In genomic region chr5:125311743-125312142, GRCh38 we compare ENCODE assay signal across 12 cellular contexts.
A peak's percentile ranks its signal among the peaks of the same experiment; 100 is the strongest.
DNase-seq lines count a peak whose midpoint lies in the region; ATAC-seq, FAIRE-seq and TF ChIP-seq lines count a peak whose summit lies in the region.
"Had no signal": no experiment of that assay in that cellular context is flagged by ENCODE, and none has a peak within 500 bp of the region (broad histone marks: within the 10 kb centered on the region; RNA-seq: fewer than 3 reads in every experiment).

No MANE protein-coding gene starts in this region.

- TF ChIP-seq CTCF in A549 (IDR thresholded peaks at IDR 0.05) (no peak), astrocyte of the spinal cord (IDR thresholded peaks at IDR 0.05; ENCODE audit: low read depth, low read length) (no peak)

- H3K9me3 ChIP-seq in A549 = peaks cover 10% of the 10 kb centered on the region; the same call in 2 of the 3 replicates
- H3K9me3 ChIP-seq: ovary had no signal

- 53% methylated on average over 1 of the region's 1 CpG for WGBS in A549 (ENCODE audit: missing lambda C conversion rate)

- TF ChIP-seq EP300 in A549 (IDR thresholded peaks at IDR 0.05) = no peak

- TF ChIP-seq POLR2A in A549 (IDR thresholded peaks at IDR 0.05; ENCODE audit: low read length) = no peak

- CTCF ChIA-PET in A549 (lab: Yijun Ruan, JAX) = interaction anchor here (1.2 kb wide), 1 partner anchor 84 kb away, joined by 4 read pairs; no protein-coding TSS in a partner anchor

- H3K4me1 ChIP-seq in A549 = peaks cover 17% of the 10 kb centered on the region

- ATAC-seq in A549 (peak; percentile 87 to 88), GM21423 (IDR thresholded peaks at IDR 0.05; ENCODE audit: unreplicated experiment) (no peak)

- H3K4me2 ChIP-seq in A549 = peak overlapping the region; percentile 41

- POLR2A ChIA-PET in A549 (lab: Yijun Ruan, JAX) = interaction anchor here (1.0 kb wide), 1 partner anchor 174 kb away, joined by 3 read pairs; no protein-coding TSS in a partner anchor

- DNase-seq in A549 (ENCODE audit: low read depth in 1 of 2, low spot score in 1 of 2) (peak; percentile 25 to 37), HS-27A (ENCODE audit: low read depth) (peak; percentile 63), astrocyte of the spinal cord (ENCODE audit: low read depth, low spot score) (peak; percentile 85), hepatic stellate cell (ENCODE audit: low spot score) (peak; percentile 22), HUDEP-2 (lab: John Stamatoyannopoulos, UW; ENCODE audit: unreplicated experiment in 76 of 76) (no peak), NCI-H2029 (lab: John Stamatoyannopoulos, UW) (no peak), T-helper 1 cell (no peak)
- DNase-seq: GDM1, left cardiac atrium, ovary, T1000 had no signal

- H3K4me3 ChIP-seq in A549 = no peak overlapping the region
- H3K4me3 ChIP-seq in astrocyte of the spinal cord (ENCODE audit: low read depth, low read length) = no peak overlapping the region
- H3K4me3 ChIP-seq: ovary had no signal

- H3K27ac ChIP-seq in A549 = peak overlapping the region; percentile 46 to 59; a peak in 3 of 6 replicates
- H3K27ac ChIP-seq: ovary had no signal

- FAIRE-seq in A549 (lab: Jason Lieb, UNC) = peak; percentile 73

- TF ChIP-seq RAD21 in A549 (conservative IDR thresholded peaks at IDR 0.05 in 1 of 2, IDR thresholded peaks at IDR 0.05 in 1 of 2) = no peak

- in situ Hi-C loops in astrocyte of the spinal cord (cut with HindIII; ENCODE audit: low sequenced_read_pairs) = no loop called here

TF ChIP-seq in A549, 52 proteins besides CTCF, POLR2A, EP300 and RAD21:
- TF ChIP-seq PHF8 (IDR thresholded peaks at IDR 0.05; ENCODE audit: borderline replicate concordance, low read depth) (no peak), RARB (CRISPR knock-in tag; IDR thresholded peaks at IDR 0.05) (no peak), MAFK (IDR thresholded peaks at IDR 0.05; ENCODE audit: partially characterized antibody) (no peak), PBX3 (IDR thresholded peaks at IDR 0.05) (no peak), FOSL2 (IDR thresholded peaks at IDR 0.05) (peak; percentile 60), FOSL2 (CRISPR knock-in tag; IDR thresholded peaks at IDR 0.05) (peak; percentile 83), JUNB (IDR thresholded peaks at IDR 0.05) (peak; percentile 63), HOXB5 (CRISPR knock-in tag; IDR thresholded peaks at IDR 0.05) (no peak)

Comparison
In these comparisons a context has a peak if more than half of its experiments do, and no peak if none do; other contexts are left out.
1. DNase-seq: peak in A549 (2 of 2), HS-27A (single experiment), astrocyte of the spinal cord (single experiment) and hepatic stellate cell (single experiment); none in HUDEP-2 (0 of 76), NCI-H2029 (single experiment) and T-helper 1 cell (0 of 5).